Comparison of ENCODE assay signal across 24 cellular contexts in genomic region chr1:227950735-227951224, GRCh38. TPM values are rescaled to one million over a fixed set of nuclear protein-coding genes. Genes with fewer than 3 reads are reported as not detected.
"Had no signal": no experiment of that assay in that cellular context is flagged by ENCODE, and none has a peak within 500 bp of the region (broad histone marks: within the 10 kb centered on the region; RNA-seq: fewer than 3 reads in every experiment).

No MANE protein-coding gene starts in this region.

- ATAC-seq: activated naive CD8-positive, alpha-beta T cell treated with anti-CD3 and anti-CD28 coated beads, Interleukin-2, amount 50 U/mL, for 24 hours; heart right ventricle; lower lobe of right lung; right lobe of liver; stimulated activated naive B cell treated with anti-CD40 and anti-IgM and Interleukin-4, amounts not matched to agents 10 μg/mL and 1 μg/mL and 100 μg/mL, for 72 hours; T-helper 17 cell had no signal

- DNase-seq: activated CD4-positive, alpha-beta T cell treated with anti-CD3 and anti-CD28 coated beads, Interleukin-2, amount 50 U/mL, for 48 hours; activated CD4-positive, CD25-positive, alpha-beta regulatory T cell; activated naive CD4-positive, alpha-beta T cell treated with anti-CD3 and anti-CD28 coated beads, Interleukin-2, amount 50 U/mL, for 16 hours; cortex of kidney; foreskin fibroblast; heart right ventricle; mesendoderm; naive B cell; ovary; stimulated activated CD4-positive, alpha-beta T cell treated with anti-CD3 and anti-CD28 coated beads, Interleukin-15, amount 100 ng/mL, for 24 hours; stimulated activated naive B cell treated with anti-CD40 and anti-IgM and Interleukin-4, amounts not matched to agents 10 μg/mL and 1 μg/mL and 100 μg/mL, for 72 hours; SW 1271; T-helper 17 cell; testis; trophoblast cell had no signal

- H3K36me3 Mint-ChIP-seq: naive B cell; stimulated activated naive B cell treated with anti-CD40 and anti-IgM and Interleukin-4, amounts not matched to agents 10 μg/mL and 1 μg/mL and 100 μg/mL, for 72 hours had no signal

- H3K27ac ChIP-seq: heart right ventricle, lower lobe of right lung, ovary, right lobe of liver, SK-N-MC, testis had no signal

- H3K27ac Mint-ChIP-seq: activated naive CD8-positive, alpha-beta T cell treated with anti-CD3 and anti-CD28 coated beads, Interleukin-2, amount 50 U/mL, for 24 hours; naive B cell; stimulated activated naive B cell treated with anti-CD40 and anti-IgM and Interleukin-4, amounts not matched to agents 10 μg/mL and 1 μg/mL and 100 μg/mL, for 72 hours; T-helper 17 cell had no signal

- H3K9me3 Mint-ChIP-seq: activated naive CD8-positive, alpha-beta T cell treated with anti-CD3 and anti-CD28 coated beads, Interleukin-2, amount 50 U/mL, for 24 hours had no signal

- H3K4me3 Mint-ChIP-seq: activated naive CD8-positive, alpha-beta T cell treated with anti-CD3 and anti-CD28 coated beads, Interleukin-2, amount 50 U/mL, for 24 hours; neural crest cell; stimulated activated naive B cell treated with anti-CD40 and anti-IgM and Interleukin-4, amounts not matched to agents 10 μg/mL and 1 μg/mL and 100 μg/mL, for 72 hours; T-helper 17 cell had no signal

- H3K27me3 ChIP-seq: ovary, right lobe of liver, testis had no signal

- H3K9me3 ChIP-seq: lower lobe of right lung, ovary, right lobe of liver, testis had no signal

- H3K4me3 ChIP-seq: heart right ventricle, lower lobe of right lung, ovary, right lobe of liver, SK-N-MC, smooth muscle cell, testis had no signal

RNA-seq across cellular contexts. Expression of gene WNT3A, which starts 56.0 kb away (rescaled TPM):
- total RNA-seq: epithelial cell of proximal tubule, fibroblast of lung, heart right ventricle, neural crest cell, ovary, pulmonary artery endothelial cell, right lobe of liver, T-helper 17 cell had no signal
- polyA plus RNA-seq: fibroblast of lung, heart right ventricle, ovary, smooth muscle cell had no signal
